ENCODE assay signal across 13 cellular contexts in genomic region chr6:158011478-158011920, GRCh38. TPM values are rescaled to one million over a fixed set of nuclear protein-coding genes. Genes with fewer than 3 reads are reported as not detected.
DNase-seq lines count a peak whose midpoint lies in the region; ATAC-seq and TF ChIP-seq lines count a peak whose summit lies in the region.
"Had no signal": no experiment of that assay in that cellular context is flagged by ENCODE, and none has a peak within 500 bp of the region (broad histone marks: within the 10 kb centered on the region; RNA-seq: fewer than 3 reads in every experiment).

No MANE protein-coding gene starts in this region.

- POLR2A ChIA-PET in CD4-positive, alpha-beta T cell (lab: Charles Lee): no interaction called here

- H3K27ac Mint-ChIP-seq in CD4-positive, alpha-beta T cell: peak overlapping the region; percentile 57
- H3K27ac Mint-ChIP-seq in natural killer cell (peak overlapping the region in 1 of 2 donors; percentile 78), chondrocyte (ENCODE audit: unreplicated experiment) (no peak overlapping the region)
- no peak overlapping the region for H3K27ac Mint-ChIP-seq in activated T-helper 2 cell treated with anti-CD3 and anti-CD28 coated beads, Interferon-gamma antibody, Interleukin-2, Interleukin-4, amounts not matched to agents 10 μg/mL and 5 μg/mL and 100 μg/mL, durations not matched to agents 14 hours and 24 hours and 36 hours
- H3K27ac Mint-ChIP-seq in activated naive CD4-positive, alpha-beta T cell treated with anti-CD3 and anti-CD28 coated beads, Interleukin-2, amount 10 ng/mL, durations not matched to agents 7 days and 5 days: no peak overlapping the region
- H3K27ac Mint-ChIP-seq: activated B cell treated with CpG ODN at 0.5 μM for 24 hours had no signal

- ATAC-seq in CD4-positive, alpha-beta T cell (ENCODE audit: poor library complexity): no peak
- ATAC-seq in natural killer cell: no peak
- ATAC-seq: lower lobe of right lung had no signal

- H3K4me1 Mint-ChIP-seq in CD4-positive, alpha-beta T cell (ENCODE audit: low read depth): peaks cover 80% of the 10 kb centered on the region
- H3K4me1 Mint-ChIP-seq in natural killer cell (peaks cover 78 to 82% of the 10 kb centered on the region in 2 donors), chondrocyte (ENCODE audit: low read depth) (peaks cover 57% of the 10 kb centered on the region)
- peaks cover 63% of the 10 kb centered on the region for H3K4me1 Mint-ChIP-seq in activated T-helper 2 cell treated with anti-CD3 and anti-CD28 coated beads, Interferon-gamma antibody, Interleukin-2, Interleukin-4, amounts not matched to agents 10 μg/mL and 5 μg/mL and 100 μg/mL, durations not matched to agents 14 hours and 24 hours and 36 hours (ENCODE audit: low read depth)
- H3K4me1 Mint-ChIP-seq in activated naive CD4-positive, alpha-beta T cell treated with anti-CD3 and anti-CD28 coated beads, Interleukin-2, amount 10 ng/mL, durations not matched to agents 7 days and 5 days: peaks cover 71% of the 10 kb centered on the region

- DNase-seq in CD4-positive, alpha-beta T cell: no peak
- DNase-seq in HuH-7.5 (ENCODE audit: low spot score) (peak; percentile 73), choroid plexus epithelial cell (ENCODE audit: low read depth) (peak; percentile 26), natural killer cell (no peak), GM13977 (ENCODE audit: low spot score) (no peak), chondrocyte (ENCODE audit: low spot score) (no peak)
- DNase-seq in activated T-helper 2 cell treated with anti-CD3 and anti-CD28 coated beads, Interferon-gamma antibody, Interleukin-2, Interleukin-4, amounts not matched to agents 10 μg/mL and 5 μg/mL and 100 μg/mL, durations not matched to agents 14 hours and 24 hours and 36 hours (ENCODE audit: low spot score): no peak
- no peak for DNase-seq in activated naive CD4-positive, alpha-beta T cell treated with anti-CD3 and anti-CD28 coated beads, Interleukin-2, amount 10 ng/mL, durations not matched to agents 7 days and 5 days
- DNase-seq: activated B cell treated with CpG ODN at 0.5 μM for 24 hours, NCI-H1105, retina had no signal

- H3K9me3 ChIP-seq in CD4-positive, alpha-beta T cell (ENCODE audit: control insufficient read depth, low read length): no peaks in the 10 kb centered on the region
- H3K9me3 ChIP-seq: lower lobe of right lung had no signal

- no peak overlapping the region for H3K4me3 Mint-ChIP-seq in CD4-positive, alpha-beta T cell
- H3K4me3 Mint-ChIP-seq in natural killer cell: peak overlapping the region; percentile 7
- no peak overlapping the region for H3K4me3 Mint-ChIP-seq in activated T-helper 2 cell treated with anti-CD3 and anti-CD28 coated beads, Interferon-gamma antibody, Interleukin-2, Interleukin-4, amounts not matched to agents 10 μg/mL and 5 μg/mL and 100 μg/mL, durations not matched to agents 14 hours and 24 hours and 36 hours (ENCODE audit: low read depth)
- H3K4me3 Mint-ChIP-seq in activated naive CD4-positive, alpha-beta T cell treated with anti-CD3 and anti-CD28 coated beads, Interleukin-2, amount 10 ng/mL, durations not matched to agents 7 days and 5 days: no peak overlapping the region
- H3K4me3 Mint-ChIP-seq in chondrocyte (ENCODE audit: unreplicated experiment): no peak overlapping the region
- H3K4me3 Mint-ChIP-seq: activated B cell treated with CpG ODN at 0.5 μM for 24 hours; dendritic cell treated with granulocyte-macrophage colony-stimulating factor and Interleukin-4, amounts not matched to agents 40 ng/mL and 50 ng/mL, for 4 days had no signal

- H3K27me3 ChIP-seq in CD4-positive, alpha-beta T cell (ENCODE audit: control insufficient read depth, insufficient read depth, low read length): no peaks in the 10 kb centered on the region

- CTCF ChIA-PET in CD4-positive, alpha-beta T cell (lab: Charles Lee): interaction anchor here (1.1 kb wide), 1 partner anchor 15 kb away, joined by 5 read pairs; no protein-coding TSS in a partner anchor
- CTCF ChIA-PET in activated naive CD4-positive, alpha-beta T cell treated with anti-CD3 and anti-CD28 coated beads, Interleukin-2, amount 10 ng/mL, durations not matched to agents 7 days and 5 days (lab: Charles Lee): interaction anchor here (3.1 kb wide), 1 partner anchor 14 kb away, joined by 14 read pairs; no protein-coding TSS in a partner anchor

- H3K27ac ChIP-seq in CD4-positive, alpha-beta T cell (ENCODE audit: low read depth, low read length): no peak overlapping the region
- H3K27ac ChIP-seq: lower lobe of right lung had no signal

- H3K4me3 ChIP-seq in choroid plexus epithelial cell (ENCODE audit: low read depth, low read length): no peak overlapping the region
- H3K4me3 ChIP-seq: lower lobe of right lung had no signal

- intact Hi-C loops in CD4-positive, alpha-beta T cell (cut with DNase I, micrococcal nuclease): no loop called here
- intact Hi-C loops in natural killer cell (cut with micrococcal nuclease): no loop called here
- intact Hi-C loops in activated T-helper 2 cell treated with anti-CD3 and anti-CD28 coated beads, Interferon-gamma antibody, Interleukin-2, Interleukin-4, amounts not matched to agents 10 μg/mL and 5 μg/mL and 100 μg/mL, durations not matched to agents 14 hours and 24 hours and 36 hours (cut with micrococcal nuclease): no loop called here

- no peaks in the 10 kb centered on the region for H3K36me3 Mint-ChIP-seq in CD4-positive, alpha-beta T cell (ENCODE audit: low read depth)
- H3K36me3 Mint-ChIP-seq in natural killer cell: no peaks in the 10 kb centered on the region
- H3K36me3 Mint-ChIP-seq in activated T-helper 2 cell treated with anti-CD3 and anti-CD28 coated beads, Interferon-gamma antibody, Interleukin-2, Interleukin-4, amounts not matched to agents 10 μg/mL and 5 μg/mL and 100 μg/mL, durations not matched to agents 14 hours and 24 hours and 36 hours (ENCODE audit: low read depth): peaks cover 29% of the 10 kb centered on the region
- H3K36me3 Mint-ChIP-seq in activated naive CD4-positive, alpha-beta T cell treated with anti-CD3 and anti-CD28 coated beads, Interleukin-2, amount 10 ng/mL, durations not matched to agents 7 days and 5 days: peaks cover 31% of the 10 kb centered on the region
- H3K36me3 Mint-ChIP-seq in chondrocyte (ENCODE audit: low read depth): peaks cover 7% of the 10 kb centered on the region

- in situ Hi-C loops in GM13977 (cut with MboI; ENCODE audit: low pct_unique_long_range_greater_than_20kb, low sequenced_read_pairs, unreplicated experiment): no loop called here

- TF ChIP-seq CTCF in CD4-positive, alpha-beta T cell (IDR thresholded peaks at IDR 0.05): no peak
- TF ChIP-seq CTCF in choroid plexus epithelial cell (conservative IDR thresholded peaks at IDR 0.05; ENCODE audit: low read depth, low read length): no peak
- no peak for TF ChIP-seq CTCF in natural killer cell (IDR thresholded peaks at IDR 0.05)
- TF ChIP-seq CTCF in GM13977 (IDR thresholded peaks at IDR 0.05; ENCODE audit: extremely low read depth, insufficient read depth, missing control alignments): no peak
- no peak for TF ChIP-seq CTCF in chondrocyte (IDR thresholded peaks at IDR 0.05)

- no peaks in the 10 kb centered on the region for H3K27me3 Mint-ChIP-seq in CD4-positive, alpha-beta T cell
- no peaks in the 10 kb centered on the region for H3K27me3 Mint-ChIP-seq in natural killer cell (ENCODE audit: low read depth in 2 of 2)
- no peaks in the 10 kb centered on the region for H3K27me3 Mint-ChIP-seq in activated T-helper 2 cell treated with anti-CD3 and anti-CD28 coated beads, Interferon-gamma antibody, Interleukin-2, Interleukin-4, amounts not matched to agents 10 μg/mL and 5 μg/mL and 100 μg/mL, durations not matched to agents 14 hours and 24 hours and 36 hours (ENCODE audit: low read depth)
- H3K27me3 Mint-ChIP-seq in activated naive CD4-positive, alpha-beta T cell treated with anti-CD3 and anti-CD28 coated beads, Interleukin-2, amount 10 ng/mL, durations not matched to agents 7 days and 5 days: no peaks in the 10 kb centered on the region
- H3K27me3 Mint-ChIP-seq in chondrocyte (ENCODE audit: low read depth): no peaks in the 10 kb centered on the region
- H3K27me3 Mint-ChIP-seq: activated B cell treated with CpG ODN at 0.5 μM for 24 hours had no signal

- H3K9me3 Mint-ChIP-seq in CD4-positive, alpha-beta T cell: no peaks in the 10 kb centered on the region
- no peaks in the 10 kb centered on the region for H3K9me3 Mint-ChIP-seq in natural killer cell
- H3K9me3 Mint-ChIP-seq in activated T-helper 2 cell treated with anti-CD3 and anti-CD28 coated beads, Interferon-gamma antibody, Interleukin-2, Interleukin-4, amounts not matched to agents 10 μg/mL and 5 μg/mL and 100 μg/mL, durations not matched to agents 14 hours and 24 hours and 36 hours: no peaks in the 10 kb centered on the region
- no peaks in the 10 kb centered on the region for H3K9me3 Mint-ChIP-seq in activated naive CD4-positive, alpha-beta T cell treated with anti-CD3 and anti-CD28 coated beads, Interleukin-2, amount 10 ng/mL, durations not matched to agents 7 days and 5 days
- H3K9me3 Mint-ChIP-seq in chondrocyte (ENCODE audit: low read depth): no peaks in the 10 kb centered on the region
- H3K9me3 Mint-ChIP-seq: activated B cell treated with CpG ODN at 0.5 μM for 24 hours; dendritic cell treated with granulocyte-macrophage colony-stimulating factor and Interleukin-4, amounts not matched to agents 40 ng/mL and 50 ng/mL, for 4 days had no signal

RNA-seq across cellular contexts. Expression of gene SYNJ2, which starts 29.8 kb away (rescaled TPM):
- total RNA-seq in CD4-positive, alpha-beta T cell: 10 to 100 TPM; 34.6 to 38.0 TPM
- total RNA-seq in natural killer cell: 10 to 100 TPM; 24.4 to 47.0 (median 28.0) TPM
- 21.5 and 23.6 TPM in 2 replicates for total RNA-seq in activated T-helper 2 cell treated with anti-CD3 and anti-CD28 coated beads, Interferon-gamma antibody, Interleukin-2, Interleukin-4, amounts not matched to agents 10 μg/mL and 5 μg/mL and 100 μg/mL, durations not matched to agents 14 hours and 24 hours and 36 hours
- 29.2 to 54.5 TPM (median 53.1 TPM) in 3 replicates for total RNA-seq in chondrocyte

Comparison
In these comparisons a context has a peak if more than half of its experiments do, and no peak if none do; other contexts are left out.
1. DNase-seq: peak in HuH-7.5 (single experiment) and choroid plexus epithelial cell (single experiment); none in CD4-positive, alpha-beta T cell (0 of 10), natural killer cell (single experiment), activated T-helper 2 cell treated with anti-CD3 and anti-CD28 coated beads, Interferon-gamma antibody, Interleukin-2, Interleukin-4, amounts not matched to agents 10 μg/mL and 5 μg/mL and 100 μg/mL, durations not matched to agents 14 hours and 24 hours and 36 hours (single experiment), activated naive CD4-positive, alpha-beta T cell treated with anti-CD3 and anti-CD28 coated beads, Interleukin-2, amount 10 ng/mL, durations not matched to agents 7 days and 5 days (single experiment), GM13977 (single experiment) and chondrocyte (single experiment).